Comparison of ENCODE assay signal across 10 cellular contexts in the genomic region with DNA sequence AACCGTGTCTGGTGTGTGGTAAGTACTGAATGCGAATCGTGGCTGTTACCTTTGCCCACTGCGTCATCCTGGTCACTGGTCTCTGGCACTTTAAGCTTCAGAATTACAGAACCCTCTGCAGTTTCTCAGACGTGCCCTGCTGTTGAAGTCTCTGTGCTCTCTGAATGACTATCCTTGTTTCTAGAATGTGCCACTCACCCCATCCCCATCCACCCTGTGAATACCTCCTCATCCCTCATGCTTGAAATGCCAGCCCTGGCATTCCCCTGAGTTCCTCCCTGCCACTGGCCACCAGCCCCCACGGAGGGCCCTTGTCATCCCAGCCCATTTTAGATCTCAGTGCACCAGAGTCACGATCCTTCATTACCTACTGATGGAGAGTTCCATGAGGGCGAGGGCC. TPM values are rescaled to one million over a fixed set of nuclear protein-coding genes. Genes with fewer than 3 reads are reported as not detected.
DNase-seq lines count a peak whose midpoint lies in the region; ATAC-seq and TF ChIP-seq lines count a peak whose summit lies in the region.
"Had no signal": no experiment of that assay in that cellular context is flagged by ENCODE, and none has a peak within 500 bp of the region (broad histone marks: within the 10 kb centered on the region; RNA-seq: fewer than 3 reads in every experiment).

No MANE protein-coding gene starts in this region.

- CTCF ChIA-PET in PC-3 (lab: Charles Lee), result no interaction called here

- H3K79me2 ChIP-seq in PC-3 (ENCODE audit: low read length), result peaks cover 22% of the 10 kb centered on the region

- POLR2A ChIA-PET in PC-3 (lab: Charles Lee; ENCODE audit: unreplicated experiment), result interaction anchor here (0.7 to 1.5 kb wide), 2 partner anchors 19 to 21 kb away, joined by 4 to 19 read pairs; a partner anchor contains a TSS

- H2AFZ ChIP-seq in PC-3 (ENCODE audit: low read length), result no peak overlapping the region

- H3K36me3 ChIP-seq in PC-3 (ENCODE audit: low read depth, low read length) (no peaks in the 10 kb centered on the region), tibial artery (peaks cover 0 to 3% (median 0%) of the 10 kb centered on the region in 3 donors)

- no peaks in the 10 kb centered on the region for H3K9me3 Mint-ChIP-seq in central memory CD8-positive, alpha-beta T cell
- no peaks in the 10 kb centered on the region for H3K9me3 Mint-ChIP-seq in mesothelial cell of epicardium
- H3K9me3 Mint-ChIP-seq in effector memory CD8-positive, alpha-beta T cell, result no peaks in the 10 kb centered on the region

- H3K9me3 ChIP-seq in PC-3 (ENCODE audit: low read length) (no peaks in the 10 kb centered on the region), tibial artery (no peaks in the 10 kb centered on the region)
- H3K9me3 ChIP-seq: SK-N-SH had no signal

- TF ChIP-seq CTCF in PC-3 (conservative IDR thresholded peaks at IDR 0.05; ENCODE audit: low read depth, low read length), result no peak
- TF ChIP-seq CTCF in mesothelial cell of epicardium (IDR thresholded peaks at IDR 0.05; ENCODE audit: unreplicated experiment), result no peak
- TF ChIP-seq CTCF in tibial artery (IDR thresholded peaks at IDR 0.05), result no peak

- DNase-seq in PC-3 (no peak), mesothelial cell of epicardium (ENCODE audit: low spot score in 2 of 2, unreplicated experiment in 2 of 2) (no peak), tibial artery (no peak), amygdala (lab: John Stamatoyannopoulos, UW) (no peak), NCI-H1092 treated with DMSO at 0.1 percent for 48 hours (lab: John Stamatoyannopoulos, UW) (no peak)
- no peak for DNase-seq in central memory CD8-positive, alpha-beta T cell (ENCODE audit: low spot score in 2 of 2)
- DNase-seq in effector memory CD8-positive, alpha-beta T cell, result no peak
- DNase-seq: activated CD4-positive, alpha-beta T cell treated with anti-CD3 and anti-CD28 coated beads for 48 hours; activated gamma-delta T cell; SK-N-SH had no signal

- no peaks in the 10 kb centered on the region for H3K9me2 ChIP-seq in PC-3 (replicated peaks; ENCODE audit: low read length)
- H3K9me2 ChIP-seq: SK-N-SH had no signal

- intact Hi-C loops in PC-3 (cut with micrococcal nuclease) (loop anchor here (1.0 kb wide), 2 partner anchors 45 to 57 kb away; no protein-coding TSS in a partner anchor), tibial artery (cut with DNase I; ENCODE audit: low total_unique reads) (no loop called here)

- H3F3A ChIP-seq in PC-3 (ENCODE audit: low read length, unreplicated experiment), result peaks cover 22% of the 10 kb centered on the region

- H3K4me2 ChIP-seq in PC-3 (ENCODE audit: low read length), result peak overlapping the region; percentile 31
- H3K4me2 ChIP-seq: SK-N-SH had no signal

- H3K4me3 ChIP-seq in PC-3 (ENCODE audit: low read length) (no peak overlapping the region), tibial artery (no peak overlapping the region)

- ATAC-seq in PC-3, result no peak
- ATAC-seq in central memory CD8-positive, alpha-beta T cell (replicated peaks; ENCODE audit: extremely low read depth, poor library complexity, severe bottlenecking), result no peak
- no peak for ATAC-seq in effector memory CD8-positive, alpha-beta T cell (replicated peaks)

- H3K9ac ChIP-seq in PC-3 (ENCODE audit: low read length), result peak overlapping the region; percentile 87
- H3K9ac ChIP-seq: SK-N-SH had no signal

- peaks cover 5% of the 10 kb centered on the region for H3K4me1 Mint-ChIP-seq in central memory CD8-positive, alpha-beta T cell
- H3K4me1 Mint-ChIP-seq in mesothelial cell of epicardium, result peaks cover 66% of the 10 kb centered on the region
- H3K4me1 Mint-ChIP-seq in effector memory CD8-positive, alpha-beta T cell (ENCODE audit: low read depth in 2 of 2), result no peaks in the 10 kb centered on the region

- H3K27ac ChIP-seq in PC-3 (ENCODE audit: low read length) (peak overlapping the region; percentile 96), tibial artery (peak overlapping the region; percentile 82 to 97)

- BruUV-seq in PC-3 (replicated peaks; lab: Mats Ljungman, UMichigan), result no TSS peak

- H3K27me3 ChIP-seq in PC-3 (ENCODE audit: low read length) (no peaks in the 10 kb centered on the region), tibial artery (no peaks in the 10 kb centered on the region)

- no peak overlapping the region for H3K4me3 Mint-ChIP-seq in central memory CD8-positive, alpha-beta T cell
- no peak overlapping the region for H3K4me3 Mint-ChIP-seq in mesothelial cell of epicardium
- H3K4me3 Mint-ChIP-seq in effector memory CD8-positive, alpha-beta T cell, result no peak overlapping the region

- H3K4me1 ChIP-seq in PC-3 (ENCODE audit: insufficient read depth, low read length) (peaks cover 75% of the 10 kb centered on the region), tibial artery (peaks cover 7 to 99% (median 96%) of the 10 kb centered on the region in 4 donors)

- no peaks in the 10 kb centered on the region for H3K27me3 Mint-ChIP-seq in central memory CD8-positive, alpha-beta T cell
- H3K27me3 Mint-ChIP-seq in mesothelial cell of epicardium (ENCODE audit: low read depth), result no peaks in the 10 kb centered on the region
- no peaks in the 10 kb centered on the region for H3K27me3 Mint-ChIP-seq in effector memory CD8-positive, alpha-beta T cell

- peaks cover 11% of the 10 kb centered on the region for H3K36me3 Mint-ChIP-seq in central memory CD8-positive, alpha-beta T cell (ENCODE audit: insufficient read depth)
- no peaks in the 10 kb centered on the region for H3K36me3 Mint-ChIP-seq in mesothelial cell of epicardium
- H3K36me3 Mint-ChIP-seq in effector memory CD8-positive, alpha-beta T cell (ENCODE audit: insufficient read depth), result peaks cover 10% of the 10 kb centered on the region

- no peaks in the 10 kb centered on the region for H4K20me1 ChIP-seq in PC-3 (ENCODE audit: low read length)

- peak overlapping the region; percentile 20 for H3K27ac Mint-ChIP-seq in central memory CD8-positive, alpha-beta T cell (ENCODE audit: low read depth)
- peak overlapping the region; percentile 71 for H3K27ac Mint-ChIP-seq in mesothelial cell of epicardium
- H3K27ac Mint-ChIP-seq in effector memory CD8-positive, alpha-beta T cell, result peak overlapping the region in 1 of 2 donors; percentile 15

RNA-seq across cellular contexts. Expression of a gene that starts 21.3 kb away (rescaled TPM):
- total RNA-seq in PC-3 (2014; rRNA removed) (19.0 and 29.3 TPM in 2 replicates), mesothelial cell of epicardium (40.0 to 46.0 TPM (median 42.7 TPM) in 3 replicates)

RNA-seq across cellular contexts. Expression of a gene that starts 57.0 kb away (rescaled TPM):
- total RNA-seq in PC-3 (2014; rRNA removed) (66.8 and 71.6 TPM in 2 replicates), mesothelial cell of epicardium (15.2 to 15.4 TPM (median 15.3 TPM) in 3 replicates)

RNA-seq across cellular contexts. Expression of a gene that starts 57.3 kb away (rescaled TPM):
- total RNA-seq in PC-3 (2014; rRNA removed), result 158 and 309 TPM in 2 replicates
- total RNA-seq in mesothelial cell of epicardium, result 66.7 to 74.5 TPM (median 69.0 TPM) in 3 replicates
